Comparison of ENCODE assay signal across 1 cellular context in genomic region chr17:74738051-74738996, GRCh38.
TF ChIP-seq lines count a peak whose summit lies in the region.

No MANE protein-coding gene starts in this region.

TF ChIP-seq in HepG2, 621 proteins besides CTCF, POLR2A, EP300 and RAD21 (continued from another document and continues in another):
- TF ChIP-seq REST (IDR thresholded peaks at IDR 0.05; ENCODE audit: borderline replicate concordance in 1 of 2, low read depth in 1 of 2, low read length in 2 of 2) (no peak; a peak in 1 of 4 replicates), ZNF777 (CRISPR knock-in tag; IDR thresholded peaks at IDR 0.05) (0 out of 2 replicates have a peak, but pooled peaks have one; percentile 1), CBX5 (CRISPR knock-in tag; IDR thresholded peaks at IDR 0.05; ENCODE audit: borderline replicate concordance) (peak; percentile 50; the same call in 1 of the 2 replicates), ARID4A (CRISPR knock-in tag; IDR thresholded peaks at IDR 0.05; ENCODE audit: borderline replicate concordance) (peak; percentile 55; the same call in 1 of the 2 replicates), SNAPC4 (CRISPR knock-in tag; IDR thresholded peaks at IDR 0.05) (peak; percentile 34; the same call in 1 of the 2 replicates), ZBTB3 (CRISPR knock-in tag; IDR thresholded peaks at IDR 0.05; ENCODE audit: borderline replicate concordance, low read depth) (peak; percentile 11; the same call in 1 of the 2 replicates), ZNF788 (CRISPR knock-in tag; IDR thresholded peaks at IDR 0.05; ENCODE audit: borderline replicate concordance) (peak; percentile 61; the same call in 1 of the 2 replicates), SKIL (CRISPR knock-in tag; IDR thresholded peaks at IDR 0.05; ENCODE audit: borderline replicate concordance) (0 out of 2 replicates have a peak, but pooled peaks have one; percentile 14), THAP8 (CRISPR knock-in tag; IDR thresholded peaks at IDR 0.05; ENCODE audit: borderline replicate concordance) (no peak), ZBTB26 (CRISPR knock-in tag; IDR thresholded peaks at IDR 0.05; ENCODE audit: borderline replicate concordance) (peak; percentile 75; the same call in 1 of the 2 replicates), ZSCAN20 (CRISPR knock-in tag; IDR thresholded peaks at IDR 0.05; ENCODE audit: borderline replicate concordance) (no peak), ETV5 (CRISPR knock-in tag; IDR thresholded peaks at IDR 0.05; ENCODE audit: borderline replicate concordance) (peak; percentile 72; the same call in 1 of the 2 replicates), FOSL2 (CRISPR knock-in tag; IDR thresholded peaks at IDR 0.05) (peak; percentile 72), GPN1 (CRISPR knock-in tag; IDR thresholded peaks at IDR 0.05; ENCODE audit: borderline replicate concordance) (0 out of 2 replicates have a peak, but pooled peaks have one; percentile 21), ZNF331 (CRISPR knock-in tag; IDR thresholded peaks at IDR 0.05) (peak; percentile 79), HOXA3 (CRISPR knock-in tag; IDR thresholded peaks at IDR 0.05) (peak; percentile 73), ZBTB34 (CRISPR knock-in tag; IDR thresholded peaks at IDR 0.05) (peak; percentile 98), SIN3A (IDR thresholded peaks at IDR 0.05; ENCODE audit: borderline replicate concordance, low read depth, low read length) (peak; percentile 64; the same call in 1 of the 2 replicates), DRAP1 (CRISPR knock-in tag; IDR thresholded peaks at IDR 0.05) (0 out of 2 replicates have a peak, but pooled peaks have one; percentile 33), HNRNPL (IDR thresholded peaks at IDR 0.05; ENCODE audit: low read depth, low read length) (peak; percentile 99), SMAD3 (CRISPR knock-in tag; IDR thresholded peaks at IDR 0.05) (0 out of 2 replicates have a peak, but pooled peaks have one; percentile 42), IKZF1 (IDR thresholded peaks at IDR 0.05) (no peak), ZBTB33 (CRISPR knock-in tag; IDR thresholded peaks at IDR 0.05) (peak; percentile 39; the same call in 1 of the 2 replicates), MLX (CRISPR knock-in tag; IDR thresholded peaks at IDR 0.05) (0 out of 2 replicates have a peak, but pooled peaks have one; percentile 56), POGZ (CRISPR knock-in tag; IDR thresholded peaks at IDR 0.05) (peak; percentile 37; the same call in 1 of the 2 replicates), ZNF251 (CRISPR knock-in tag; IDR thresholded peaks at IDR 0.05) (no peak), NR2C2 (CRISPR knock-in tag; IDR thresholded peaks at IDR 0.05; ENCODE audit: borderline replicate concordance) (peak; percentile 54; the same call in 1 of the 2 replicates), ZNF713 (CRISPR knock-in tag; IDR thresholded peaks at IDR 0.05) (no peak), ZSCAN21 (CRISPR knock-in tag; IDR thresholded peaks at IDR 0.05; ENCODE audit: borderline replicate concordance) (peak; percentile 55; the same call in 1 of the 2 replicates)
